8 cellular contexts compared by ENCODE assay signal in genomic region chr1:153963850-153964331, GRCh38. TPM values are rescaled to one million over a fixed set of nuclear protein-coding genes. Genes with fewer than 3 reads are reported as not detected.
A peak's percentile ranks its signal among the peaks of the same experiment; 100 is the strongest.
DNase-seq lines count a peak whose midpoint lies in the region; ATAC-seq and TF ChIP-seq lines count a peak whose summit lies in the region.

No MANE protein-coding gene starts in this region.

- no peaks in the 10 kb centered on the region for H3K9me3 ChIP-seq in suprapubic skin

- H3K27me3 Mint-ChIP-seq in activated naive CD4-positive, alpha-beta T cell treated with anti-CD3 and anti-CD28 coated beads for 36 hours (ENCODE audit: low read depth), result no peaks in the 10 kb centered on the region
- H3K27me3 Mint-ChIP-seq in brain, result peaks cover 12% of the 10 kb centered on the region

- intact Hi-C loops in activated naive CD4-positive, alpha-beta T cell treated with anti-CD3 and anti-CD28 coated beads for 36 hours (cut with micrococcal nuclease), result loop anchor here (1.0 to 10.0 kb wide), 7 partner anchors 13 to 1041 kb away; partner anchors contain the start of genes ILF2, JTB, RPS27 and S100A6

- H3K4me1 ChIP-seq in suprapubic skin, result peaks cover 74% of the 10 kb centered on the region

- CTCF ChIA-PET in activated naive CD4-positive, alpha-beta T cell treated with anti-CD3 and anti-CD28 coated beads for 36 hours (lab: Charles Lee), result interaction anchor here (0.6 to 5.8 kb wide), 7 partner anchors 14 to 230 kb away, joined by 3 to 32 read pairs (median 5); partner anchors contain the start of genes DENND4B, JTB and RAB13

- no peak for ATAC-seq in HG02885 (IDR thresholded peaks at IDR 0.05; ENCODE audit: poor library complexity, unreplicated experiment)

- H3K27ac Mint-ChIP-seq in activated naive CD4-positive, alpha-beta T cell treated with anti-CD3 and anti-CD28 coated beads for 36 hours, result peak overlapping the region; percentile 88
- H3K27ac Mint-ChIP-seq in brain, result peak overlapping the region; percentile 90 to 96 (median 96)

- H3K27ac ChIP-seq in layer of hippocampus (ENCODE audit: low read depth, low read length) (peak overlapping the region; percentile 91), suprapubic skin (peak overlapping the region; percentile 95)

- no peak for TF ChIP-seq POLR2A in suprapubic skin (IDR thresholded peaks at IDR 0.05)

- peaks cover 49% of the 10 kb centered on the region for H3K4me1 Mint-ChIP-seq in activated naive CD4-positive, alpha-beta T cell treated with anti-CD3 and anti-CD28 coated beads for 36 hours (ENCODE audit: low read depth)
- H3K4me1 Mint-ChIP-seq in brain, result peaks cover 86% of the 10 kb centered on the region

- H3K36me3 Mint-ChIP-seq in activated naive CD4-positive, alpha-beta T cell treated with anti-CD3 and anti-CD28 coated beads for 36 hours (ENCODE audit: low read depth), result peaks cover 15% of the 10 kb centered on the region
- peaks cover 15% of the 10 kb centered on the region for H3K36me3 Mint-ChIP-seq in brain

- 1% methylated on average over 22 of the region's 22 CpGs for WGBS in suprapubic skin

- no peak for DNase-seq in activated naive CD4-positive, alpha-beta T cell treated with anti-CD3 and anti-CD28 coated beads for 36 hours
- DNase-seq in activated naive CD4-positive, alpha-beta T cell treated with anti-CD3 and anti-CD28 coated beads, Interleukin-2, amount 50 U/mL, for 16 hours, result no peak
- DNase-seq in NCI-H1105 treated with DMSO at 0.1 percent for 48 hours (lab: John Stamatoyannopoulos, UW), result peak; percentile 46
- DNase-seq in suprapubic skin (ENCODE audit: low spot score in 2 of 2), result peak; percentile 78 to 82
- DNase-seq in NOMO-1 treated with dmso at 0.1 percent for 144 hours (lab: John Stamatoyannopoulos, UW; ENCODE audit: unreplicated experiment), result no peak

- no peaks in the 10 kb centered on the region for H3K9me3 Mint-ChIP-seq in activated naive CD4-positive, alpha-beta T cell treated with anti-CD3 and anti-CD28 coated beads for 36 hours
- no peaks in the 10 kb centered on the region for H3K9me3 Mint-ChIP-seq in brain

- TF ChIP-seq CTCF in brain (conservative IDR thresholded peaks at IDR 0.05), result no peak
- no peak for TF ChIP-seq CTCF in suprapubic skin (IDR thresholded peaks at IDR 0.05)

- H3K4me3 Mint-ChIP-seq in activated naive CD4-positive, alpha-beta T cell treated with anti-CD3 and anti-CD28 coated beads for 36 hours, result peak overlapping the region; percentile 82
- peak overlapping the region; percentile 88 to 95 (median 91) for H3K4me3 Mint-ChIP-seq in brain

- peak overlapping the region; percentile 70 for H3K4me3 ChIP-seq in suprapubic skin

- H3K27me3 ChIP-seq in layer of hippocampus (ENCODE audit: control insufficient read depth, insufficient read depth, low read length) (no peaks in the 10 kb centered on the region), suprapubic skin (no peaks in the 10 kb centered on the region)

- TF ChIP-seq EP300 in suprapubic skin (IDR thresholded peaks at IDR 0.05), result no peak

- H3K36me3 ChIP-seq in suprapubic skin, result peaks cover 16% of the 10 kb centered on the region

RNA-seq across cellular contexts. Expression of gene SLC39A1, which starts 0.6 kb away (rescaled TPM):
- 10 to 100 TPM; 51.0 to 52.1 TPM for total RNA-seq in activated naive CD4-positive, alpha-beta T cell treated with anti-CD3 and anti-CD28 coated beads for 36 hours
- polyA plus RNA-seq in brain (ENCODE audit: insufficient read depth, low read depth, low replicate concordance), result 52.2 TPM
- total RNA-seq in suprapubic skin, result 10 to 100 TPM; 60.0 to 79.5 (median 69.6) TPM

RNA-seq across cellular contexts. Expression of gene CREB3L4, which starts 3.8 kb away (rescaled TPM):
- 1 to 10 TPM; 5.6 to 7.4 TPM for total RNA-seq in activated naive CD4-positive, alpha-beta T cell treated with anti-CD3 and anti-CD28 coated beads for 36 hours
- 44.9 TPM for polyA plus RNA-seq in brain (ENCODE audit: insufficient read depth, low read depth, low replicate concordance)
- 10 to 100 TPM; 16.6 to 41.0 (median 20.3) TPM for total RNA-seq in suprapubic skin

RNA-seq across cellular contexts. Expression of gene CRTC2, which starts 5.5 kb away (rescaled TPM):
- total RNA-seq in activated naive CD4-positive, alpha-beta T cell treated with anti-CD3 and anti-CD28 coated beads for 36 hours, result 10 to 100 TPM; 72.6 to 83.0 TPM
- 39.3 TPM for polyA plus RNA-seq in brain (ENCODE audit: insufficient read depth, low read depth, low replicate concordance)
- 10 to 100 TPM; 19.3 to 36.2 (median 24.5) TPM for total RNA-seq in suprapubic skin

RNA-seq across cellular contexts. Expression of gene JTB, which starts 13.6 kb away (rescaled TPM):
- 100 to 1,000 TPM; 126 to 131 TPM for total RNA-seq in activated naive CD4-positive, alpha-beta T cell treated with anti-CD3 and anti-CD28 coated beads for 36 hours
- 133 TPM for polyA plus RNA-seq in brain (ENCODE audit: insufficient read depth, low read depth, low replicate concordance)
- 100 to 1,000 TPM; 145 to 213 (median 182) TPM for total RNA-seq in suprapubic skin

RNA-seq across cellular contexts. Expression of gene DENND4B, which starts 17.4 kb away (rescaled TPM):
- total RNA-seq in activated naive CD4-positive, alpha-beta T cell treated with anti-CD3 and anti-CD28 coated beads for 36 hours, result 100 to 1,000 TPM; 124 to 130 TPM
- 27.6 TPM for polyA plus RNA-seq in brain (ENCODE audit: insufficient read depth, low read depth, low replicate concordance)
- 10 to 100 TPM; 20.0 to 45.1 (median 31.0) TPM for total RNA-seq in suprapubic skin

Comparison
In these comparisons a context has a peak if more than half of its experiments do, and no peak if none do; other contexts are left out.
1. DNase-seq: peak in NCI-H1105 treated with DMSO at 0.1 percent for 48 hours (single experiment) and suprapubic skin (2 of 2); none in activated naive CD4-positive, alpha-beta T cell treated with anti-CD3 and anti-CD28 coated beads for 36 hours (single experiment), activated naive CD4-positive, alpha-beta T cell treated with anti-CD3 and anti-CD28 coated beads, Interleukin-2, amount 50 U/mL, for 16 hours (single experiment) and NOMO-1 treated with dmso at 0.1 percent for 144 hours (single experiment).